In genomic region chr11:44308923-44309482, GRCh38 we compare ENCODE assay signal across 11 cellular contexts. TPM values are rescaled to one million over a fixed set of nuclear protein-coding genes. Genes with fewer than 3 reads are reported as not detected.
DNase-seq lines count a peak whose midpoint lies in the region; ATAC-seq and TF ChIP-seq lines count a peak whose summit lies in the region.
"Had no signal": no experiment of that assay in that cellular context is flagged by ENCODE, and none has a peak within 500 bp of the region (broad histone marks: within the 10 kb centered on the region; RNA-seq: fewer than 3 reads in every experiment).

No MANE protein-coding gene starts in this region.

- POLR2A ChIA-PET in activated CD4-positive, alpha-beta memory T cell treated with anti-CD3 and anti-CD28 coated beads, Interleukin-2, amount 10 ng/mL, durations not matched to agents 7 days and 5 days (lab: Charles Lee), result no interaction called here

- ATAC-seq in Right ventricle myocardium inferior (no peak), HG03135 (IDR thresholded peaks at IDR 0.05; ENCODE audit: unreplicated experiment) (no peak), HG03342 (IDR thresholded peaks at IDR 0.05; ENCODE audit: unreplicated experiment) (no peak)

- H3K9me3 ChIP-seq in cardiac muscle cell (ENCODE audit: low read depth), result no peaks in the 10 kb centered on the region
- H3K9me3 ChIP-seq in vagina, result no peaks in the 10 kb centered on the region
- no peaks in the 10 kb centered on the region for H3K9me3 ChIP-seq in MM.1S (replicated peaks; ENCODE audit: insufficient read depth, low read length)

- intact Hi-C loops in Right ventricle myocardium inferior (cut with DNase I) (no loop called here), vagina (cut with DNase I) (no loop called here)

- H3K36me3 ChIP-seq in cardiac muscle cell, result no peaks in the 10 kb centered on the region
- no peaks in the 10 kb centered on the region for H3K36me3 ChIP-seq in vagina
- no peaks in the 10 kb centered on the region for H3K36me3 ChIP-seq in MM.1S (replicated peaks; ENCODE audit: insufficient read depth, low read length)

- H3K4me3 ChIP-seq in cardiac muscle cell, result peak overlapping the region; percentile 29
- peak overlapping the region; percentile 22 to 30 for H3K4me3 ChIP-seq in vagina
- no peak overlapping the region for H3K4me3 ChIP-seq in MM.1S (ENCODE audit: low read length)

- CTCF ChIA-PET in activated CD4-positive, alpha-beta memory T cell treated with anti-CD3 and anti-CD28 coated beads, Interleukin-2, amount 10 ng/mL, durations not matched to agents 7 days and 5 days (lab: Charles Lee), result no interaction called here

- H3F3A ChIP-seq in MM.1S (ENCODE audit: insufficient read depth, low read length), result no peaks in the 10 kb centered on the region

- H3K27ac ChIP-seq in cardiac muscle cell, result no peak overlapping the region
- H3K27ac ChIP-seq in vagina, result no peak overlapping the region
- no peak overlapping the region for H3K27ac ChIP-seq in MM.1S (ENCODE audit: low read length)

- H4K20me1 ChIP-seq in MM.1S (ENCODE audit: insufficient read depth, low read length), result no peaks in the 10 kb centered on the region

- H3K27me3 ChIP-seq in cardiac muscle cell, result peaks cover 100% of the 10 kb centered on the region
- H3K27me3 ChIP-seq in vagina, result peaks cover 17% of the 10 kb centered on the region
- peaks cover 72% of the 10 kb centered on the region for H3K27me3 ChIP-seq in MM.1S (replicated peaks; ENCODE audit: insufficient read depth, low read length)

- DNase-seq in cardiac muscle cell (ENCODE audit: low read depth in 1 of 2, low spot score in 1 of 2), result peak in 1 of 2 donors; percentile 50
- no peak for DNase-seq in Right ventricle myocardium inferior (ENCODE audit: missing footprints)
- DNase-seq in activated CD4-positive, alpha-beta memory T cell treated with anti-CD3 and anti-CD28 coated beads, Interleukin-2, amount 10 ng/mL, durations not matched to agents 7 days and 5 days, result no peak
- peak in 1 of 2 experiments; percentile 53 for DNase-seq in mesothelial cell of epicardium (ENCODE audit: low spot score in 2 of 2, unreplicated experiment in 2 of 2)
- DNase-seq in vagina (ENCODE audit: extremely low spot score in 2 of 2), result no peak
- DNase-seq in MM.1S, result no peak
- DNase-seq: effector CD4-positive, alpha-beta T cell had no signal

- H3K27ac Mint-ChIP-seq in activated CD4-positive, alpha-beta memory T cell treated with anti-CD3 and anti-CD28 coated beads, Interleukin-2, amount 10 ng/mL, durations not matched to agents 7 days and 5 days, result no peak overlapping the region
- H3K27ac Mint-ChIP-seq in mesothelial cell of epicardium, result no peak overlapping the region

- H3K36me3 Mint-ChIP-seq in activated CD4-positive, alpha-beta memory T cell treated with anti-CD3 and anti-CD28 coated beads, Interleukin-2, amount 10 ng/mL, durations not matched to agents 7 days and 5 days (ENCODE audit: low read depth), result peaks cover 13% of the 10 kb centered on the region
- no peaks in the 10 kb centered on the region for H3K36me3 Mint-ChIP-seq in mesothelial cell of epicardium

- peaks cover 11% of the 10 kb centered on the region for H3K4me1 ChIP-seq in cardiac muscle cell (ENCODE audit: low read depth)
- peaks cover 41% of the 10 kb centered on the region for H3K4me1 ChIP-seq in vagina
- H3K4me1 ChIP-seq in MM.1S (ENCODE audit: low read length), result 0 out of 2 replicates have a peak, but pooled peaks cover 4% of the 10 kb centered on the region

- no peaks in the 10 kb centered on the region for H3K9me2 ChIP-seq in MM.1S (replicated peaks; ENCODE audit: insufficient read depth, low read length)

- peak overlapping the region; percentile 39 for H3K4me3 Mint-ChIP-seq in activated CD4-positive, alpha-beta memory T cell treated with anti-CD3 and anti-CD28 coated beads, Interleukin-2, amount 10 ng/mL, durations not matched to agents 7 days and 5 days
- H3K4me3 Mint-ChIP-seq in mesothelial cell of epicardium, result peak overlapping the region; percentile 69

- peaks cover 92% of the 10 kb centered on the region for H3K27me3 Mint-ChIP-seq in activated CD4-positive, alpha-beta memory T cell treated with anti-CD3 and anti-CD28 coated beads, Interleukin-2, amount 10 ng/mL, durations not matched to agents 7 days and 5 days
- H3K27me3 Mint-ChIP-seq in mesothelial cell of epicardium (ENCODE audit: low read depth), result peaks cover 97% of the 10 kb centered on the region

- no peak for TF ChIP-seq CTCF in cardiac muscle cell (IDR thresholded peaks at IDR 0.05; ENCODE audit: low read depth, low read length)
- no peak for TF ChIP-seq CTCF in mesothelial cell of epicardium (IDR thresholded peaks at IDR 0.05; ENCODE audit: unreplicated experiment)
- no peak for TF ChIP-seq CTCF in vagina (IDR thresholded peaks at IDR 0.05)
- no peak for TF ChIP-seq CTCF in MM.1S (IDR thresholded peaks at IDR 0.05; ENCODE audit: low read length)

- H3K79me2 ChIP-seq in MM.1S (ENCODE audit: low read length), result no peaks in the 10 kb centered on the region

- H3K9me3 Mint-ChIP-seq in activated CD4-positive, alpha-beta memory T cell treated with anti-CD3 and anti-CD28 coated beads, Interleukin-2, amount 10 ng/mL, durations not matched to agents 7 days and 5 days, result no peaks in the 10 kb centered on the region
- H3K9me3 Mint-ChIP-seq in mesothelial cell of epicardium, result no peaks in the 10 kb centered on the region

- no peak for TF ChIP-seq POLR2A in vagina (IDR thresholded peaks at IDR 0.05)

- H3K4me2 ChIP-seq in MM.1S (ENCODE audit: low read depth, low read length), result no peak overlapping the region

- no peak overlapping the region for H3K9ac ChIP-seq in MM.1S (ENCODE audit: low read length)

- H3K4me1 Mint-ChIP-seq in activated CD4-positive, alpha-beta memory T cell treated with anti-CD3 and anti-CD28 coated beads, Interleukin-2, amount 10 ng/mL, durations not matched to agents 7 days and 5 days, result peaks cover 32% of the 10 kb centered on the region
- peaks cover 34% of the 10 kb centered on the region for H3K4me1 Mint-ChIP-seq in mesothelial cell of epicardium

- no peak overlapping the region for H2AFZ ChIP-seq in MM.1S (ENCODE audit: low read length)

RNA-seq across cellular contexts. Expression of gene ALX4, which starts 0.9 kb away (rescaled TPM):
- total RNA-seq in cardiac muscle cell (0.15 and 0.18 TPM in 2 replicates), Right ventricle myocardium inferior (0.05 TPM), mesothelial cell of epicardium (5.5 to 6.4 TPM (median 5.5 TPM) in 3 replicates), vagina (not detected)
- not detected in 2 replicates for polyA plus RNA-seq in cardiac muscle cell
- not detected for total RNA-seq in activated CD4-positive, alpha-beta memory T cell treated with anti-CD3 and anti-CD28 coated beads, Interleukin-2, amount 10 ng/mL, durations not matched to agents 7 days and 5 days
- total RNA-seq: kidney epithelial cell, RPMI7951 had no signal
